In genomic region chr4:8738471-8738931, GRCh38 we compare ENCODE assay signal across 14 cellular contexts.
DNase-seq lines count a peak whose midpoint lies in the region; ATAC-seq lines count a peak whose summit lies in the region.
"Had no signal": no experiment of that assay in that cellular context is flagged by ENCODE, and none has a peak within 500 bp of the region (broad histone marks: within the 10 kb centered on the region; RNA-seq: fewer than 3 reads in every experiment).

No MANE protein-coding gene starts in this region.

- H3K27me3 ChIP-seq in right cardiac atrium (ENCODE audit: control insufficient read depth, insufficient read depth): no peaks in the 10 kb centered on the region

- H3K27me3 Mint-ChIP-seq in effector memory CD8-positive, alpha-beta T cell: peaks cover 0 to 16% of the 10 kb centered on the region in 2 donors

- no peak overlapping the region for H3K4me3 Mint-ChIP-seq in effector memory CD8-positive, alpha-beta T cell
- H3K4me3 Mint-ChIP-seq: CD8-positive, alpha-beta memory T cell had no signal

- H3K36me3 Mint-ChIP-seq in effector memory CD8-positive, alpha-beta T cell (ENCODE audit: insufficient read depth): no peaks in the 10 kb centered on the region
- H3K36me3 Mint-ChIP-seq: CD8-positive, alpha-beta memory T cell had no signal

- DNase-seq in right cardiac atrium: no peak
- DNase-seq in left ventricle myocardium superior: no peak
- DNase-seq in ecto neural progenitor cell (ENCODE audit: low spot score): peak; percentile 43
- peak; percentile 20 for DNase-seq in retina
- DNase-seq in effector memory CD8-positive, alpha-beta T cell: no peak
- DNase-seq in NCI-H2171 (lab: John Stamatoyannopoulos, UW): no peak
- no peak for DNase-seq in cortex of kidney (lab: John Stamatoyannopoulos, UW)
- DNase-seq: CD8-positive, alpha-beta memory T cell; DMS 273 treated with DMSO at 0.1 percent for 48 hours; GM23248; Kasumi-1; NCI-H2029; NCI-H510A treated with DMSO at 0.1 percent for 48 hours; SIG-M5 had no signal

- H3K4me1 Mint-ChIP-seq in effector memory CD8-positive, alpha-beta T cell (ENCODE audit: low read depth in 2 of 2): no peaks in the 10 kb centered on the region
- H3K4me1 Mint-ChIP-seq: CD8-positive, alpha-beta memory T cell had no signal

- no peak overlapping the region for H3K27ac Mint-ChIP-seq in effector memory CD8-positive, alpha-beta T cell
- H3K27ac Mint-ChIP-seq: CD8-positive, alpha-beta memory T cell had no signal

- no peak overlapping the region for H3K27ac ChIP-seq in right cardiac atrium (ENCODE audit: low read length)
- H3K27ac ChIP-seq: GM23248 had no signal

- H3K9me3 Mint-ChIP-seq in effector memory CD8-positive, alpha-beta T cell: peaks cover 0 to 7% of the 10 kb centered on the region in 2 donors

- intact Hi-C loops in right cardiac atrium (cut with DNase I) (no loop called here), left ventricle myocardium superior (cut with micrococcal nuclease) (no loop called here)

- H3K9me3 ChIP-seq in right cardiac atrium (ENCODE audit: control insufficient read depth, low read length): no peaks in the 10 kb centered on the region

- H3K4me3 ChIP-seq in right cardiac atrium (ENCODE audit: low read length): no peak overlapping the region
- H3K4me3 ChIP-seq: GM23248 had no signal

- ATAC-seq in right cardiac atrium (peak; percentile 21 to 38), left ventricle myocardium superior (no peak)
- no peak for ATAC-seq in effector memory CD8-positive, alpha-beta T cell (replicated peaks)

- no peaks in the 10 kb centered on the region for H3K4me1 ChIP-seq in right cardiac atrium (ENCODE audit: control insufficient read depth, insufficient read depth, low read length)

- 80% methylated on average over 15 of the region's 15 CpGs for WGBS in right cardiac atrium

Comparison
In these comparisons a context has a peak if more than half of its experiments do, and no peak if none do; other contexts are left out.
1. ATAC-seq: peak in right cardiac atrium (2 of 2); none in left ventricle myocardium superior (single experiment) and effector memory CD8-positive, alpha-beta T cell (single experiment).
2. DNase-seq: peak in ecto neural progenitor cell (single experiment) and retina (single experiment); none in right cardiac atrium (0 of 3), left ventricle myocardium superior (single experiment), effector memory CD8-positive, alpha-beta T cell (0 of 3), NCI-H2171 (single experiment) and cortex of kidney (single experiment).